ENCODE assay signal across 16 cellular contexts in genomic region chr22:18558516-18558915, GRCh38. TPM values are rescaled to one million over a fixed set of nuclear protein-coding genes. Genes with fewer than 3 reads are reported as not detected.
"Had no signal": no experiment of that assay in that cellular context is flagged by ENCODE, and none has a peak within 500 bp of the region (broad histone marks: within the 10 kb centered on the region; RNA-seq: fewer than 3 reads in every experiment).

No MANE protein-coding gene starts in this region.

RNA-seq across cellular contexts. Expression of gene TMEM191B, which starts 30.9 kb away (rescaled TPM):
- total RNA-seq: skeletal muscle tissue, urinary bladder had no signal
- polyA plus RNA-seq: fibroblast of lung had no signal

RNA-seq across cellular contexts. Expression of gene GGTLC3, which starts 40.6 kb away (rescaled TPM):
- total RNA-seq: fibroblast of lung; kidney epithelial cell; left ventricle myocardium inferior; mammary epithelial cell; mesenteric fat pad; mononuclear cell; naive thymus-derived CD8-positive, alpha-beta T cell; osteocyte; posterior vena cava; skeletal muscle tissue; spleen; temporal lobe; tibial nerve; urinary bladder had no signal
- polyA plus RNA-seq: esophagus, fibroblast of lung, mammary epithelial cell, neural cell, spleen, urinary bladder had no signal
